16 cellular contexts compared by ENCODE assay signal in genomic region chr5:174610968-174611367, GRCh38.
DNase-seq lines count a peak whose midpoint lies in the region; ATAC-seq and TF ChIP-seq lines count a peak whose summit lies in the region.
"Had no signal": no experiment of that assay in that cellular context is flagged by ENCODE, and none has a peak within 500 bp of the region (broad histone marks: within the 10 kb centered on the region; RNA-seq: fewer than 3 reads in every experiment).

No MANE protein-coding gene starts in this region.

- H3K9me3 ChIP-seq in right atrium auricular region = no peaks in the 10 kb centered on the region
- no peaks in the 10 kb centered on the region for H3K9me3 ChIP-seq in left ventricle myocardium inferior (replicated peaks)
- H3K9me3 ChIP-seq in lung (ENCODE audit: control insufficient read depth in 2 of 2, insufficient read depth in 1 of 2, low read length in 1 of 2) = peaks cover 0 to 4% of the 10 kb centered on the region in 2 donors
- no peaks in the 10 kb centered on the region for H3K9me3 ChIP-seq in smooth muscle cell (replicated peaks; ENCODE audit: low read depth)

- TF ChIP-seq CTCF in right atrium auricular region (IDR thresholded peaks at IDR 0.05) (no peak), left ventricle myocardium inferior (IDR thresholded peaks at IDR 0.05; ENCODE audit: borderline replicate concordance) (no peak), epithelial cell of esophagus (IDR thresholded peaks at IDR 0.05; ENCODE audit: insufficient read depth, low read depth, low read length, missing control alignments) (no peak), lung (IDR thresholded peaks at IDR 0.05; ENCODE audit: control extremely low read depth, extremely low read depth) (no peak), smooth muscle cell (IDR thresholded peaks at IDR 0.05; ENCODE audit: borderline replicate concordance, insufficient read depth, poor library complexity, severe bottlenecking) (no peak)

- no peak overlapping the region for H3K27ac ChIP-seq in right atrium auricular region
- H3K27ac ChIP-seq in left ventricle myocardium inferior (replicated peaks) = no peak overlapping the region
- no peak overlapping the region for H3K27ac ChIP-seq in lung (ENCODE audit: low read depth in 1 of 2, low read length in 1 of 2)
- H3K27ac ChIP-seq in smooth muscle cell (ENCODE audit: low read depth) = no peak overlapping the region

- ATAC-seq in lung (ENCODE audit: insufficient read depth, low FRiP score) = peak; percentile 36
- no peak for ATAC-seq in HG03095 (IDR thresholded peaks at IDR 0.05; ENCODE audit: unreplicated experiment)
- ATAC-seq: activated CD4-positive, alpha-beta T cell treated with anti-CD3 and anti-CD28 coated beads for 36 hours; natural killer cell; T-helper 17 cell had no signal

- H3K4me3 ChIP-seq in right atrium auricular region (no peak overlapping the region), left ventricle myocardium inferior (no peak overlapping the region), epithelial cell of esophagus (ENCODE audit: low read length) (no peak overlapping the region), lung (no peak overlapping the region), smooth muscle cell (no peak overlapping the region)

- H3F3A ChIP-seq in smooth muscle cell (ENCODE audit: low read depth) = peaks cover 14% of the 10 kb centered on the region

- H3K4me1 ChIP-seq in right atrium auricular region = peaks cover 0 to 7% of the 10 kb centered on the region in 2 donors
- no peaks in the 10 kb centered on the region for H3K4me1 ChIP-seq in left ventricle myocardium inferior
- peaks cover 0 to 6% of the 10 kb centered on the region in 2 donors for H3K4me1 ChIP-seq in lung (ENCODE audit: control insufficient read depth in 2 of 2, insufficient read depth in 2 of 2, low read length in 2 of 2)
- peaks cover 9% of the 10 kb centered on the region for H3K4me1 ChIP-seq in smooth muscle cell (ENCODE audit: low read depth)

- H4K20me1 ChIP-seq in smooth muscle cell (ENCODE audit: low read depth) = no peaks in the 10 kb centered on the region

- H2AFZ ChIP-seq in smooth muscle cell (ENCODE audit: low read depth) = no peak overlapping the region

- no peaks in the 10 kb centered on the region for H3K79me2 ChIP-seq in smooth muscle cell (ENCODE audit: low read depth)

- H3K9ac ChIP-seq in smooth muscle cell (ENCODE audit: low read depth) = no peak overlapping the region

- WGBS in lung, 2 donors = 54 to 80% methylated on average over 8 of the region's 8 CpGs
- WGBS in smooth muscle cell (ENCODE audit: low lambda C conversion rate) = 62% methylated on average over 8 of the region's 8 CpGs

- H3K4me2 ChIP-seq in smooth muscle cell = no peak overlapping the region

- H3K27me3 ChIP-seq in right atrium auricular region (no peaks in the 10 kb centered on the region), left ventricle myocardium inferior (ENCODE audit: low read depth) (peaks cover 81% of the 10 kb centered on the region), lung (ENCODE audit: control insufficient read depth, insufficient read depth) (no peaks in the 10 kb centered on the region), smooth muscle cell (ENCODE audit: low read depth) (no peaks in the 10 kb centered on the region)

- H3K36me3 ChIP-seq in right atrium auricular region (no peaks in the 10 kb centered on the region), left ventricle myocardium inferior (no peaks in the 10 kb centered on the region), lung (ENCODE audit: control insufficient read depth in 2 of 2, insufficient read depth in 2 of 2, low read length in 2 of 2) (no peaks in the 10 kb centered on the region), smooth muscle cell (ENCODE audit: low read depth) (no peaks in the 10 kb centered on the region)

- intact Hi-C loops in left ventricle myocardium inferior (cut with micrococcal nuclease) = no loop called here

- peak; percentile 60 for DNase-seq in right atrium auricular region (ENCODE audit: low spot score)
- no peak for DNase-seq in left ventricle myocardium inferior
- peak; percentile 54 for DNase-seq in epithelial cell of esophagus (ENCODE audit: low read depth)
- DNase-seq in lung (ENCODE audit: low spot score) = peak; percentile 72
- no peak for DNase-seq in HCEC 1CT
- DNase-seq in smooth muscle cell (lab: John Stamatoyannopoulos, UW; ENCODE audit: unreplicated experiment) = no peak
- no peak for DNase-seq in NCI-H2227 treated with DMSO at 0.1 percent for 48 hours (lab: John Stamatoyannopoulos, UW)
- DNase-seq: activated CD4-positive, alpha-beta T cell treated with anti-CD3 and anti-CD28 coated beads for 36 hours; amniotic stem cell; dermis blood vessel endothelial cell; natural killer cell; NCI-H1105 treated with DMSO at 0.1 percent for 48 hours; NCI-H524; substantia nigra; T-helper 17 cell had no signal

Comparison
In these comparisons a context has a peak if more than half of its experiments do, and no peak if none do; other contexts are left out.
1. DNase-seq: peak in right atrium auricular region (single experiment), epithelial cell of esophagus (single experiment) and lung (single experiment); none in left ventricle myocardium inferior (single experiment), HCEC 1CT (single experiment), smooth muscle cell (single experiment) and NCI-H2227 treated with DMSO at 0.1 percent for 48 hours (single experiment).